In genomic region chr4:123411976-123412589, GRCh38 we compare ENCODE assay signal across 8 cellular contexts. TPM values are rescaled to one million over a fixed set of nuclear protein-coding genes. Genes with fewer than 3 reads are reported as not detected.
A peak's percentile ranks its signal among the peaks of the same experiment; 100 is the strongest.
DNase-seq lines count a peak whose midpoint lies in the region; ATAC-seq lines count a peak whose summit lies in the region.

No MANE protein-coding gene starts in this region.

- ATAC-seq in GM19395 (IDR thresholded peaks at IDR 0.05; ENCODE audit: unreplicated experiment) (peak; percentile 85), HG03108 (IDR thresholded peaks at IDR 0.05; ENCODE audit: unreplicated experiment) (peak; percentile 74)
- peak; percentile 47 for ATAC-seq in activated naive CD8-positive, alpha-beta T cell treated with anti-CD3 and anti-CD28 coated beads, Interleukin-2, amount 10 ng/mL, durations not matched to agents 7 days and 5 days (ENCODE audit: low read depth)

- no peaks in the 10 kb centered on the region for H3K36me3 ChIP-seq in CD8-positive, alpha-beta memory T cell (ENCODE audit: insufficient read depth, low read length)

- no peaks in the 10 kb centered on the region for H3K9me3 ChIP-seq in CD8-positive, alpha-beta memory T cell (ENCODE audit: low read length)

- peak overlapping the region in 7 of 8 donors; percentile 49 to 90 (median 84) for H3K27ac Mint-ChIP-seq in CD8-positive, alpha-beta memory T cell
- peak overlapping the region; percentile 90 for H3K27ac Mint-ChIP-seq in activated naive CD8-positive, alpha-beta T cell treated with anti-CD3 and anti-CD28 coated beads, Interleukin-2, amount 10 ng/mL, durations not matched to agents 7 days and 5 days

- H3K4me1 ChIP-seq in CD8-positive, alpha-beta memory T cell (ENCODE audit: insufficient read depth, low read length): no peaks in the 10 kb centered on the region

- POLR2A ChIA-PET in CD8-positive, alpha-beta memory T cell (lab: Charles Lee): no interaction called here
- POLR2A ChIA-PET in activated naive CD8-positive, alpha-beta T cell treated with anti-CD3 and anti-CD28 coated beads, Interleukin-2, amount 10 ng/mL, durations not matched to agents 7 days and 5 days (lab: Charles Lee): interaction anchor here (0.6 to 7.3 kb wide), 6 partner anchors 9 to 218 kb away, joined by 3 to 76 read pairs (median 3); partner anchors contain the start of gene SPRY1

- no peak overlapping the region for H3K4me3 ChIP-seq in CD8-positive, alpha-beta memory T cell (ENCODE audit: low read length)

- H3K9me3 Mint-ChIP-seq in CD8-positive, alpha-beta memory T cell: no peaks in the 10 kb centered on the region
- H3K9me3 Mint-ChIP-seq in activated naive CD8-positive, alpha-beta T cell treated with anti-CD3 and anti-CD28 coated beads, Interleukin-2, amount 10 ng/mL, durations not matched to agents 7 days and 5 days: no peaks in the 10 kb centered on the region

- H3K4me3 Mint-ChIP-seq in CD8-positive, alpha-beta memory T cell: peak overlapping the region in 5 of 7 donors; percentile 22 to 75 (median 44)
- H3K4me3 Mint-ChIP-seq in activated naive CD8-positive, alpha-beta T cell treated with anti-CD3 and anti-CD28 coated beads, Interleukin-2, amount 10 ng/mL, durations not matched to agents 7 days and 5 days: peak overlapping the region; percentile 79

- no peak overlapping the region for H3K27ac ChIP-seq in CD8-positive, alpha-beta memory T cell (ENCODE audit: low read depth, low read length)

- no peak for DNase-seq in CD8-positive, alpha-beta memory T cell
- no peak for DNase-seq in activated naive CD8-positive, alpha-beta T cell treated with anti-CD3 and anti-CD28 coated beads, Interleukin-2, amount 10 ng/mL, durations not matched to agents 7 days and 5 days
- DNase-seq in foreskin melanocyte (no peak), mucosa of gallbladder (ENCODE audit: low spot score) (no peak), NCI-H2107 treated with DMSO at 0.1 percent for 48 hours (lab: John Stamatoyannopoulos, UW; ENCODE audit: unreplicated experiment) (no peak)
- no peak for DNase-seq in stimulated activated CD4-positive, alpha-beta T cell treated with anti-CD3 and anti-CD28 coated beads, Interleukin-2, amount 100 ng/mL, for 24 hours

- CTCF ChIA-PET in CD8-positive, alpha-beta memory T cell (lab: Charles Lee): interaction anchor here (1.0 to 1.7 kb wide), 3 partner anchors 13 to 153 kb away, joined by 3 to 4 read pairs (median 3); partner anchors contain the start of gene SPRY1

- H3K4me1 Mint-ChIP-seq in CD8-positive, alpha-beta memory T cell: peaks cover 29 to 38% (median 37%) of the 10 kb centered on the region in 3 donors
- H3K4me1 Mint-ChIP-seq in activated naive CD8-positive, alpha-beta T cell treated with anti-CD3 and anti-CD28 coated beads, Interleukin-2, amount 10 ng/mL, durations not matched to agents 7 days and 5 days: peaks cover 45% of the 10 kb centered on the region

- no peaks in the 10 kb centered on the region for H3K36me3 Mint-ChIP-seq in CD8-positive, alpha-beta memory T cell
- peaks cover 2% of the 10 kb centered on the region for H3K36me3 Mint-ChIP-seq in activated naive CD8-positive, alpha-beta T cell treated with anti-CD3 and anti-CD28 coated beads, Interleukin-2, amount 10 ng/mL, durations not matched to agents 7 days and 5 days

- no peaks in the 10 kb centered on the region for H3K27me3 ChIP-seq in CD8-positive, alpha-beta memory T cell (ENCODE audit: insufficient read depth, low read length, poor library complexity, severe bottlenecking)

- H3K27me3 Mint-ChIP-seq in CD8-positive, alpha-beta memory T cell: no peaks in the 10 kb centered on the region
- no peaks in the 10 kb centered on the region for H3K27me3 Mint-ChIP-seq in activated naive CD8-positive, alpha-beta T cell treated with anti-CD3 and anti-CD28 coated beads, Interleukin-2, amount 10 ng/mL, durations not matched to agents 7 days and 5 days

RNA-seq across cellular contexts. Expression of gene SPRY1, which starts 15.5 kb away (rescaled TPM):
- total RNA-seq in CD8-positive, alpha-beta memory T cell: 10 to 100 TPM; 40.6 to 40.8 TPM
- polyA plus RNA-seq in CD8-positive, alpha-beta memory T cell: 27.2 TPM
- total RNA-seq in activated naive CD8-positive, alpha-beta T cell treated with anti-CD3 and anti-CD28 coated beads, Interleukin-2, amount 10 ng/mL, durations not matched to agents 7 days and 5 days: 10 to 100 TPM; 46.3 to 51.3 TPM
- 93.2 TPM for total RNA-seq in mucosa of gallbladder
